Comparison of ENCODE assay signal across 30 cellular contexts in the genomic region with DNA sequence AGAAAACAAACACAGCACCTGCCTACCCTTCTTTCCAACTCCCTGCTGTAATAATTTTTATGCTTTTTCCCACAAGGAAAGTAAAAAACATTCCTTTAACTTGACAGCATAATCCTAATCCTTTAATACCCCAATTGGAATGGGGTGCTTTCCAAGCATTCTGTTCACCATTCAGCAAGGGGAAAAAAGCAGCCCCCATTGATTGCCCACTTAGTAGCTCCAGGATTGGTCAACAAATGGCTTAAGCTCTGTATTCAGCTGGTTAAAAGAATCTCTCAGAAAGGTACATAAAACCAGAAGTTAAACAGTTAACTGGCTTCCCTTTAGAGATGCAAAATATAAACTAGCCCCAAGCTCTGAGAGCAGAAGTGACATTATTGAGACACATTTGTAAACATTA.
"Had no signal": no experiment of that assay in that cellular context is flagged by ENCODE, and none has a peak within 500 bp of the region (broad histone marks: within the 10 kb centered on the region; RNA-seq: fewer than 3 reads in every experiment).

No MANE protein-coding gene starts in this region.

- H3K27ac ChIP-seq: brain microvascular endothelial cell, coronary artery, dorsolateral prefrontal cortex had no signal

- H3K4me3 ChIP-seq: coronary artery, dorsolateral prefrontal cortex had no signal

- H3K36me3 Mint-ChIP-seq: activated naive CD8-positive, alpha-beta T cell had no signal

- H3K27me3 ChIP-seq: brain microvascular endothelial cell, dorsolateral prefrontal cortex had no signal

- H3K27ac Mint-ChIP-seq: activated CD4-positive, alpha-beta memory T cell treated with anti-CD3 and anti-CD28 coated beads, Interleukin-2, amount 10 ng/mL, durations not matched to agents 7 days and 5 days; activated CD4-positive, alpha-beta T cell treated with anti-CD3 and anti-CD28 coated beads, Interleukin-2, amount 10 ng/mL, durations not matched to agents 7 days and 5 days; activated naive CD8-positive, alpha-beta T cell; activated T-helper 17 cell treated with anti-CD3 and anti-CD28 coated beads, Interleukin-2, amount 50 U/mL, for 72 hours; dendritic cell treated with granulocyte-macrophage colony-stimulating factor and Interleukin-4, amounts not matched to agents 40 ng/mL and 50 ng/mL, for 4 days; endodermal cell; T-helper 17 cell; T-helper 2 cell treated with Interferon-gamma antibody and Interleukin-4, amounts not matched to agents 5 μg/mL and 100 μg/mL, for 36 hours; WTC11 had no signal

- H3K9me3 Mint-ChIP-seq: T-helper 2 cell treated with Interferon-gamma antibody and Interleukin-4, amounts not matched to agents 5 μg/mL and 100 μg/mL, for 36 hours had no signal

- ATAC-seq: activated T-cell treated with anti-CD3 and anti-CD28 coated beads, Interleukin-2, amount 50 U/mL, for 4 hours; activated T-helper 17 cell treated with anti-CD3 and anti-CD28 coated beads, Interleukin-2, amount 50 U/mL, for 72 hours; esophagus mucosa; T-helper 17 cell; WTC11 had no signal

- H3K4me3 Mint-ChIP-seq: activated CD4-positive, alpha-beta memory T cell treated with anti-CD3 and anti-CD28 coated beads, Interleukin-2, amount 10 ng/mL, durations not matched to agents 7 days and 5 days; activated CD4-positive, alpha-beta T cell treated with anti-CD3 and anti-CD28 coated beads, Interleukin-2, amount 10 ng/mL, durations not matched to agents 7 days and 5 days; activated naive CD8-positive, alpha-beta T cell; activated T-cell treated with anti-CD3 and anti-CD28 coated beads, Interleukin-2, amount 50 U/mL, for 4 hours; activated T-helper 17 cell treated with anti-CD3 and anti-CD28 coated beads, Interleukin-2, amount 50 U/mL, for 72 hours; central memory CD8-positive, alpha-beta T cell; dendritic cell treated with granulocyte-macrophage colony-stimulating factor and Interleukin-4, amounts not matched to agents 40 ng/mL and 50 ng/mL, for 4 days; endodermal cell; T-helper 17 cell; T-helper 2 cell treated with Interferon-gamma antibody and Interleukin-4, amounts not matched to agents 5 μg/mL and 100 μg/mL, for 36 hours; WTC11 had no signal

- H3K4me1 Mint-ChIP-seq: activated CD4-positive, alpha-beta memory T cell treated with anti-CD3 and anti-CD28 coated beads, Interleukin-2, amount 10 ng/mL, durations not matched to agents 7 days and 5 days; activated CD4-positive, alpha-beta T cell treated with anti-CD3 and anti-CD28 coated beads, Interleukin-2, amount 10 ng/mL, durations not matched to agents 7 days and 5 days; activated T-helper 17 cell treated with anti-CD3 and anti-CD28 coated beads, Interleukin-2, amount 50 U/mL, for 72 hours; central memory CD8-positive, alpha-beta T cell; T-helper 17 cell had no signal

- H3K36me3 ChIP-seq: brain microvascular endothelial cell had no signal

- DNase-seq: activated CD4-positive, alpha-beta memory T cell treated with anti-CD3 and anti-CD28 coated beads, Interleukin-2, amount 10 ng/mL, durations not matched to agents 7 days and 5 days; activated CD4-positive, alpha-beta T cell treated with anti-CD3 and anti-CD28 coated beads for 1 hour; activated CD4-positive, alpha-beta T cell treated with anti-CD3 and anti-CD28 coated beads for 4 hours; activated CD4-positive, alpha-beta T cell treated with anti-CD3 and anti-CD28 coated beads, Interleukin-2, amount 10 ng/mL, durations not matched to agents 7 days and 5 days; activated CD4-positive, alpha-beta T cell treated with anti-CD3 and anti-CD28 coated beads, Interleukin-2, amount 50 U/mL, for 4 hours; activated CD8-positive, alpha-beta memory T cell treated with anti-CD3 and anti-CD28 coated beads for 24 hours; activated effector memory CD4-positive, alpha-beta T cell treated with Interleukin-2 at 50 U/mL for 16 hours; activated gamma-delta T cell treated with Interleukin-2 at 50 U/mL for 16 hours; activated naive CD4-positive, alpha-beta T cell treated with anti-CD3 and anti-CD28 coated beads, Interleukin-2, amount 50 U/mL, for 16 hours; activated naive CD4-positive, alpha-beta T cell treated with Interleukin-2 at 50 U/mL for 16 hours; activated T-cell treated with anti-CD3 and anti-CD28 coated beads, Interleukin-2, amount 50 U/mL, for 4 hours; amniotic stem cell; anterior cingulate cortex; brain microvascular endothelial cell; dorsolateral prefrontal cortex; effector memory CD4-positive, alpha-beta T cell; endodermal cell; foreskin fibroblast; head of caudate nucleus; T-helper 1 cell; T-helper 17 cell; T1000 had no signal

- H3K27me3 Mint-ChIP-seq: activated CD4-positive, alpha-beta memory T cell treated with anti-CD3 and anti-CD28 coated beads, Interleukin-2, amount 10 ng/mL, durations not matched to agents 7 days and 5 days; activated CD4-positive, alpha-beta T cell treated with anti-CD3 and anti-CD28 coated beads, Interleukin-2, amount 10 ng/mL, durations not matched to agents 7 days and 5 days; activated naive CD8-positive, alpha-beta T cell; activated T-helper 17 cell treated with anti-CD3 and anti-CD28 coated beads, Interleukin-2, amount 50 U/mL, for 72 hours; central memory CD8-positive, alpha-beta T cell; dendritic cell treated with granulocyte-macrophage colony-stimulating factor and Interleukin-4, amounts not matched to agents 40 ng/mL and 50 ng/mL, for 4 days; T-helper 17 cell had no signal
